27 cellular contexts compared by ENCODE assay signal in genomic region chr20:54525906-54526596, GRCh38. TPM values are rescaled to one million over a fixed set of nuclear protein-coding genes. Genes with fewer than 3 reads are reported as not detected.
DNase-seq lines count a peak whose midpoint lies in the region; ATAC-seq, FAIRE-seq and TF ChIP-seq lines count a peak whose summit lies in the region.
"Had no signal": no experiment of that assay in that cellular context is flagged by ENCODE, and none has a peak within 500 bp of the region (broad histone marks: within the 10 kb centered on the region; RNA-seq: fewer than 3 reads in every experiment).

No MANE protein-coding gene starts in this region.

- no peak overlapping the region for H3K4me3 ChIP-seq in heart left ventricle
- H3K4me3 ChIP-seq in H1 (ENCODE audit: extremely low read depth in 1 of 4, insufficient read depth in 2 of 4, low read depth in 3 of 4, low read length in 4 of 4): no peak overlapping the region
- H3K4me3 ChIP-seq in mesendoderm (ENCODE audit: low read length): no peak overlapping the region
- H3K4me3 ChIP-seq: prostate gland, smooth muscle cell, thoracic aorta had no signal

- FAIRE-seq in H1 (lab: Jason Lieb, UNC): peak; percentile 32
- FAIRE-seq: keratinocyte had no signal

- 41 to 50% (median 48%) methylated on average over 6 of the region's 6 CpGs for WGBS in heart left ventricle, 4 donors
- WGBS in H1 (ENCODE audit: extremely low coverage in 1 of 2, insufficient coverage in 1 of 2, insufficient read length in 1 of 2, insufficient replicate concordance in 2 of 2, low coverage in 1 of 2, low lambda C conversion rate in 2 of 2, missing lambda C conversion rate in 1 of 2), 2 experiments: 47% methylated on average over 6 of the region's 6 CpGs; no CpG with 5 or more reads in 1 of the 2 experiments
- no CpG with 5 or more reads among the region's 6 CpGs for WGBS in mesendoderm (ENCODE audit: extremely low coverage, insufficient coverage, low lambda C conversion rate)

- peak overlapping the region; percentile 42 for H2AFZ ChIP-seq in H1 (ENCODE audit: low read length)

- H2BK120ac ChIP-seq in H1 (replicated peaks; ENCODE audit: low read depth, low read length) (no peak overlapping the region), mesendoderm (ENCODE audit: low read depth, low read length) (no peak overlapping the region)

- H4K20me1 ChIP-seq in H1 (replicated peaks in 1 of 2; ENCODE audit: control insufficient read depth in 1 of 2, insufficient read depth in 2 of 2, low read length in 2 of 2): no peaks in the 10 kb centered on the region

- H3K79me1 ChIP-seq in H1 (ENCODE audit: low read depth, low read length) (no peaks in the 10 kb centered on the region), mesendoderm (ENCODE audit: low read length) (no peaks in the 10 kb centered on the region)

- H3K14ac ChIP-seq in H1 (ENCODE audit: insufficient read length): no peak overlapping the region

- TF ChIP-seq EP300 in H1 (IDR thresholded peaks at IDR 0.05; ENCODE audit: borderline replicate concordance in 1 of 2, low read depth in 2 of 2, low read length in 2 of 2): no peak

- H2BK12ac ChIP-seq in H1 (ENCODE audit: low read depth, low read length): no peak overlapping the region

- H3K4ac ChIP-seq in H1 (replicated peaks; ENCODE audit: insufficient read length, low read depth, low read length) (no peak overlapping the region), mesendoderm (ENCODE audit: low read depth, low read length) (no peak overlapping the region)

- DNase-seq in heart left ventricle: no peak
- DNase-seq in Right ventricle myocardium inferior (ENCODE audit: missing footprints): no peak
- no peak for DNase-seq in H1 (ENCODE audit: low read depth in 1 of 2, low spot score in 2 of 2)
- DNase-seq in mesendoderm: peak; percentile 23
- no peak for DNase-seq in type B pancreatic cell (ENCODE audit: extremely low spot score, unreplicated experiment)
- DNase-seq in stimulated activated effector memory CD8-positive, alpha-beta T cell treated with anti-CD3 and anti-CD28 coated beads, Interleukin-12 subunit alpha, Interleukin-12 subunit beta, amount 100 ng/mL, for 72 hours (ENCODE audit: low spot score in 2 of 2): no peak
- no peak for DNase-seq in NCI-H146 treated with DMSO at 0.1 percent for 48 hours (lab: John Stamatoyannopoulos, UW; ENCODE audit: unreplicated experiment)
- DNase-seq in ureter (ENCODE audit: low spot score): no peak
- DNase-seq: 8988T; activated CD4-positive, CD25-positive, alpha-beta regulatory T cell treated with anti-CD3 and anti-CD28 coated beads, Interleukin-2, amount 50 U/mL, for 72 hours; activated CD8-positive, alpha-beta T cell treated with anti-CD3 and anti-CD28 coated beads for 36 hours; activated gamma-delta T cell treated with Interleukin-2 at 50 U/mL for 16 hours; activated T-cell treated with anti-CD3 and anti-CD28 coated beads, Interleukin-2, amount 50 U/mL, for 1 hour; BE2C; DMS79 treated with DMSO at 0.1 percent for 48 hours; foreskin fibroblast; Karpas-422; naive thymus-derived CD8-positive, alpha-beta T cell; NCI-H187 treated with DMSO at 0.1 percent for 48 hours; stimulated activated CD4-positive, alpha-beta T cell treated with anti-CD3 and anti-CD28 coated beads, Interleukin-2, amount 100 ng/mL, for 48 hours; stimulated activated naive CD4-positive, alpha-beta T cell treated with Interleukin-2 at 50 U/mL for 16 hours had no signal

- POLR2A ChIA-PET in H1 (lab: Charles Lee; ENCODE audit: partially characterized antibody): interaction anchor here (1.1 kb wide), 1 partner anchor 10 kb away, joined by 3 read pairs; no protein-coding TSS in a partner anchor

- H3K4me1 ChIP-seq in heart left ventricle: peaks cover 0 to 34% (median 14%) of the 10 kb centered on the region in 12 donors
- peaks cover 2 to 3% (median 2%) of the 10 kb centered on the region in 4 experiments; a peak in 3 of 7 replicates for H3K4me1 ChIP-seq in H1 (replicated peaks in 1 of 4; ENCODE audit: control insufficient read depth in 3 of 4, insufficient read depth in 4 of 4, low read length in 3 of 4)
- H3K4me1 ChIP-seq in mesendoderm (ENCODE audit: control insufficient read depth, low read depth, low read length): peaks cover 2% of the 10 kb centered on the region
- H3K4me1 ChIP-seq: BE2C, prostate gland had no signal

- no peak for TF ChIP-seq RAD21 in H1 (IDR thresholded peaks at IDR 0.05 in 1 of 2, conservative IDR thresholded peaks at IDR 0.05 in 1 of 2; ENCODE audit: low read depth in 2 of 2, low read length in 2 of 2)

- no peak overlapping the region for H3K18ac ChIP-seq in H1 (ENCODE audit: extremely low read depth, low read length)
- peak overlapping the region; percentile 25 for H3K18ac ChIP-seq in mesendoderm (ENCODE audit: low read length)

- H3K27ac ChIP-seq in heart left ventricle: peak overlapping the region in 8 of 12 donors; percentile 20 to 85 (median 79)
- H3K27ac ChIP-seq in H1 (ENCODE audit: low read depth, low read length): no peak overlapping the region
- H3K27ac ChIP-seq in mesendoderm (ENCODE audit: low read depth, low read length): no peak overlapping the region
- H3K27ac ChIP-seq: prostate gland, thoracic aorta had no signal

- H3K4me3 Mint-ChIP-seq in type B pancreatic cell: no peak overlapping the region
- no peak overlapping the region for H3K4me3 Mint-ChIP-seq in stimulated activated effector memory CD8-positive, alpha-beta T cell treated with anti-CD3 and anti-CD28 coated beads, Interleukin-12 subunit alpha, Interleukin-12 subunit beta, amount 100 ng/mL, for 72 hours
- H3K4me3 Mint-ChIP-seq: activated CD8-positive, alpha-beta T cell treated with anti-CD3 and anti-CD28 coated beads for 36 hours; dendritic cell treated with granulocyte-macrophage colony-stimulating factor and Interleukin-4, amounts not matched to agents 40 ng/mL and 50 ng/mL, for 4 days; memory B cell; naive thymus-derived CD8-positive, alpha-beta T cell had no signal

- no peaks in the 10 kb centered on the region for H3K23me2 ChIP-seq in H1 (ENCODE audit: low read depth, low read length)

- CTCF ChIA-PET in H1 (lab: Charles Lee; ENCODE audit: partially characterized antibody): no interaction called here

- H3K56ac ChIP-seq in H1 (replicated peaks; ENCODE audit: insufficient read length, low read depth, low read length) (no peak overlapping the region), mesendoderm (ENCODE audit: low read length) (peak overlapping the region; percentile 57)

- no peak for TF ChIP-seq POLR2A in heart left ventricle (IDR thresholded peaks at IDR 0.05)
- no peak for TF ChIP-seq POLR2A in H1 (IDR thresholded peaks at IDR 0.05; ENCODE audit: control extremely low read depth in 1 of 2, low read depth in 2 of 2, low read length in 2 of 2)

- H3K9ac ChIP-seq in H1 (replicated peaks in 1 of 4; ENCODE audit: extremely low read depth in 1 of 4, low read depth in 3 of 4, low read length in 3 of 4): no peak overlapping the region
- H3K9ac ChIP-seq in mesendoderm (ENCODE audit: low read length): no peak overlapping the region

- peak overlapping the region; percentile 53 for H3K27ac Mint-ChIP-seq in type B pancreatic cell
- H3K27ac Mint-ChIP-seq in stimulated activated effector memory CD8-positive, alpha-beta T cell treated with anti-CD3 and anti-CD28 coated beads, Interleukin-12 subunit alpha, Interleukin-12 subunit beta, amount 100 ng/mL, for 72 hours: no peak overlapping the region
- H3K27ac Mint-ChIP-seq: activated CD8-positive, alpha-beta T cell treated with anti-CD3 and anti-CD28 coated beads for 36 hours; dendritic cell treated with granulocyte-macrophage colony-stimulating factor and Interleukin-4, amounts not matched to agents 40 ng/mL and 50 ng/mL, for 4 days; memory B cell; naive thymus-derived CD8-positive, alpha-beta T cell had no signal

- no peak overlapping the region for H4K91ac ChIP-seq in H1 (replicated peaks; ENCODE audit: insufficient read length, low read length)

- H3K9me3 ChIP-seq in heart left ventricle (peaks cover 0 to 9% (median 0%) of the 10 kb centered on the region in 12 donors), H1 (ENCODE audit: insufficient read depth in 2 of 2, low read depth in 1 of 2, low read length in 1 of 2) (no peaks in the 10 kb centered on the region)
- H3K9me3 ChIP-seq: BE2C, prostate gland, thoracic aorta had no signal

- no peak for ATAC-seq in heart left ventricle
- ATAC-seq in Right ventricle myocardium inferior: no peak
- no peak for ATAC-seq in stimulated activated effector memory CD8-positive, alpha-beta T cell treated with anti-CD3 and anti-CD28 coated beads, Interleukin-12 subunit alpha, Interleukin-12 subunit beta, amount 100 ng/mL, for 72 hours
- ATAC-seq: activated CD8-positive, alpha-beta T cell treated with anti-CD3 and anti-CD28 coated beads for 36 hours; naive thymus-derived CD8-positive, alpha-beta T cell had no signal

- H3K4me2 ChIP-seq in H1 (ENCODE audit: insufficient read depth in 1 of 2, low read depth in 2 of 2, low read length in 2 of 2) (peak overlapping the region in 1 of 2 experiments; percentile 24; a peak in 1 of 4 replicates), mesendoderm (ENCODE audit: low read length) (no peak overlapping the region)
- H3K4me2 ChIP-seq: smooth muscle cell had no signal

- no peak overlapping the region for H2BK20ac ChIP-seq in H1 (ENCODE audit: low read length)

- 0 out of 2 replicates have a peak overlapping the region, but pooled peaks have one; percentile 20 for H2BK5ac ChIP-seq in H1 (ENCODE audit: low read depth, low read length)
- H2BK5ac ChIP-seq in mesendoderm (ENCODE audit: low read length): no peak overlapping the region

- no peak overlapping the region for H2AK5ac ChIP-seq in H1 (ENCODE audit: low read depth, low read length)
- H2AK5ac ChIP-seq in mesendoderm (ENCODE audit: low read length): no peak overlapping the region

- no peak overlapping the region for H4K5ac ChIP-seq in H1 (ENCODE audit: insufficient read length, low read depth, low read length)
- no peak overlapping the region for H4K5ac ChIP-seq in mesendoderm (ENCODE audit: low read length)

- intact Hi-C loops in heart left ventricle (cut with DNase I) (no loop called here), Right ventricle myocardium inferior (cut with DNase I) (no loop called here)

- H3K27me3 ChIP-seq in heart left ventricle (no peaks in the 10 kb centered on the region), H1 (replicated peaks in 1 of 4; ENCODE audit: control insufficient read depth in 3 of 4, extremely low read depth in 1 of 4, insufficient read depth in 3 of 4, low read length in 3 of 4) (no peaks in the 10 kb centered on the region), mesendoderm (ENCODE audit: insufficient read depth, low read length, poor library complexity) (no peaks in the 10 kb centered on the region)
- H3K27me3 ChIP-seq: BE2C had no signal

- H4K8ac ChIP-seq in H1 (ENCODE audit: extremely low read depth, insufficient read depth, low read length): no peak overlapping the region
- peak overlapping the region; percentile 76 for H4K8ac ChIP-seq in mesendoderm (ENCODE audit: low read depth, low read length)

- H3K23ac ChIP-seq in H1 (ENCODE audit: insufficient read length) (no peak overlapping the region), mesendoderm (ENCODE audit: low read length) (no peak overlapping the region)

- H3K36me3 ChIP-seq in heart left ventricle (no peaks in the 10 kb centered on the region), H1 (ENCODE audit: control insufficient read depth in 2 of 4, insufficient read depth in 4 of 4, low read length in 3 of 4) (no peaks in the 10 kb centered on the region), mesendoderm (ENCODE audit: control insufficient read depth, insufficient read depth, low read length) (no peaks in the 10 kb centered on the region)
- H3K36me3 ChIP-seq: BE2C, prostate gland, thoracic aorta had no signal

- peaks cover 1% of the 10 kb centered on the region for H3K9me3 Mint-ChIP-seq in type B pancreatic cell
- H3K9me3 Mint-ChIP-seq in stimulated activated effector memory CD8-positive, alpha-beta T cell treated with anti-CD3 and anti-CD28 coated beads, Interleukin-12 subunit alpha, Interleukin-12 subunit beta, amount 100 ng/mL, for 72 hours: peaks cover 4% of the 10 kb centered on the region
- H3K9me3 Mint-ChIP-seq: activated CD8-positive, alpha-beta T cell treated with anti-CD3 and anti-CD28 coated beads for 36 hours; memory B cell had no signal

- H2BK15ac ChIP-seq in H1 (ENCODE audit: low read length) (0 out of 2 replicates have a peak overlapping the region, but pooled peaks have one; percentile 22), mesendoderm (replicated peaks; ENCODE audit: low read depth) (no peak overlapping the region)

- peaks cover 26% of the 10 kb centered on the region for H3K4me1 Mint-ChIP-seq in type B pancreatic cell (ENCODE audit: unreplicated experiment)
- H3K4me1 Mint-ChIP-seq in stimulated activated effector memory CD8-positive, alpha-beta T cell treated with anti-CD3 and anti-CD28 coated beads, Interleukin-12 subunit alpha, Interleukin-12 subunit beta, amount 100 ng/mL, for 72 hours: no peaks in the 10 kb centered on the region
- H3K4me1 Mint-ChIP-seq: memory B cell; naive thymus-derived CD8-positive, alpha-beta T cell had no signal

- peaks cover 3% of the 10 kb centered on the region for H3K27me3 Mint-ChIP-seq in type B pancreatic cell
- H3K27me3 Mint-ChIP-seq: dendritic cell treated with granulocyte-macrophage colony-stimulating factor and Interleukin-4, amounts not matched to agents 40 ng/mL and 50 ng/mL, for 4 days had no signal

- TF ChIP-seq CTCF in heart left ventricle (IDR thresholded peaks at IDR 0.05) (no peak), H1 (IDR thresholded peaks at IDR 0.05; ENCODE audit: control extremely low read depth in 1 of 3, insufficient read depth in 1 of 3, low read depth in 1 of 3, low read length in 3 of 3) (no peak), type B pancreatic cell (conservative IDR thresholded peaks at IDR 0.05) (no peak)

- no peaks in the 10 kb centered on the region for H3K79me2 ChIP-seq in H1 (ENCODE audit: control insufficient read depth in 1 of 2, insufficient read depth in 2 of 2, low read length in 2 of 2)
- no peaks in the 10 kb centered on the region for H3K79me2 ChIP-seq in mesendoderm (ENCODE audit: control insufficient read depth, insufficient read depth, low read length)

- H3K36me3 Mint-ChIP-seq in type B pancreatic cell: no peaks in the 10 kb centered on the region
- H3K36me3 Mint-ChIP-seq in stimulated activated effector memory CD8-positive, alpha-beta T cell treated with anti-CD3 and anti-CD28 coated beads, Interleukin-12 subunit alpha, Interleukin-12 subunit beta, amount 100 ng/mL, for 72 hours: no peaks in the 10 kb centered on the region
- H3K36me3 Mint-ChIP-seq: memory B cell; naive thymus-derived CD8-positive, alpha-beta T cell had no signal

RNA-seq across cellular contexts. Expression of gene DOK5, which starts 50.7 kb away (rescaled TPM):
- total RNA-seq in heart left ventricle (10 to 100 TPM in 2 of 9 donors, 1 to 10 TPM in 7; 3.4 to 23.5 (median 7.0) TPM), Right ventricle myocardium inferior (3.0 TPM), type B pancreatic cell (ENCODE audit: low replicate concordance) (2.2 and 26.9 TPM in 2 replicates), ureter (3.0 TPM)
- polyA plus RNA-seq in heart left ventricle (1 to 10 TPM; 4.0 to 6.2 TPM), H1 (2011; rRNA removed) (7.8 and 8.9 TPM in 2 replicates)
- total RNA-seq in H1 (2021; fragmentation: NEBNext Ultra II Directional; extraction: Animal tissue kit (Norgen Biotek cat#: 25700)): 13.0 and 15.0 TPM in 2 replicates
- 8.8 TPM for polyA plus RNA-seq in H1 (2011; cell fraction: cytosol; rRNA removed)
- 4.4 TPM for polyA plus RNA-seq in H1 (2011; cell fraction: nucleus; rRNA removed)
- 12.6 to 14.3 TPM (median 13.6 TPM) in 4 replicates for polyA plus RNA-seq in H1 (2012, experiment 1 of 2)
- polyA plus RNA-seq in H1 (2012, experiment 2 of 2): 17.2 TPM
- 7.5 TPM for polyA plus RNA-seq in H1 (2013, experiment 1 of 2)
- 7.0 TPM for polyA plus RNA-seq in H1 (2013, experiment 2 of 2)
- polyA minus RNA-seq in H1 (2011; rRNA and poly(A)+ RNA removed): 9.9 and 10.8 TPM in 2 replicates
- polyA minus RNA-seq in H1 (2011; cell fraction: cytosol; rRNA and poly(A)+ RNA removed): 3.8 TPM
- polyA minus RNA-seq in H1 (2011; cell fraction: nucleus; rRNA and poly(A)+ RNA removed): 6.2 TPM
- 14.2 TPM for polyA plus RNA-seq in mesendoderm (2013, experiment 1 of 2)
- polyA plus RNA-seq in mesendoderm (2013, experiment 2 of 2): 14.5 TPM
- total RNA-seq: naive thymus-derived CD8-positive, alpha-beta T cell had no signal
- polyA plus RNA-seq: keratinocyte; naive thymus-derived CD8-positive, alpha-beta T cell had no signal

Comparison
In these comparisons a context has a peak if more than half of its experiments do, and no peak if none do; other contexts are left out.
1. H3K27ac ChIP-seq: peak in heart left ventricle (8 of 12); none in H1 (single experiment) and mesendoderm (single experiment).